Comparison of ENCODE assay signal across 2 cellular contexts in genomic region chr4:20323991-20324390, GRCh38.
TF ChIP-seq lines count a peak whose summit lies in the region.

No MANE protein-coding gene starts in this region.

TF ChIP-seq in GM23338, 12 proteins besides CTCF, POLR2A, EP300 and RAD21:
- no peak for TF ChIP-seq ZNF462 (CRISPR knock-in tag; IDR thresholded peaks at IDR 0.05)
- TF ChIP-seq ETS1 (IDR thresholded peaks at IDR 0.05), result no peak
- TF ChIP-seq ZNF331 (CRISPR knock-in tag; IDR thresholded peaks at IDR 0.05; ENCODE audit: low read depth), result no peak
- TF ChIP-seq STAT1 (IDR thresholded peaks at IDR 0.05; ENCODE audit: unreplicated experiment), result no peak
TF ChIP-seq in GM23338: peak in this region for 0.

TF ChIP-seq in SK-N-SH, 30 proteins besides CTCF, POLR2A, EP300 and RAD21:
- 0 out of 2 replicates have a peak, but pooled peaks have one; percentile 7 for TF ChIP-seq POLR2AphosphoS5 (IDR thresholded peaks at IDR 0.05; ENCODE audit: low read depth, low read length)
- peak; percentile 66; the same call in 1 of the 2 replicates for TF ChIP-seq USF1 (IDR thresholded peaks at IDR 0.05; ENCODE audit: borderline replicate concordance, low read depth)
- TF ChIP-seq FOXM1 (IDR thresholded peaks at IDR 0.05; ENCODE audit: low read depth), result no peak
- TF ChIP-seq MAX (IDR thresholded peaks at IDR 0.05; ENCODE audit: low read depth), result 0 out of 2 replicates have a peak, but pooled peaks have one; percentile 24
